8 cellular contexts compared by ENCODE assay signal in the genomic region with DNA sequence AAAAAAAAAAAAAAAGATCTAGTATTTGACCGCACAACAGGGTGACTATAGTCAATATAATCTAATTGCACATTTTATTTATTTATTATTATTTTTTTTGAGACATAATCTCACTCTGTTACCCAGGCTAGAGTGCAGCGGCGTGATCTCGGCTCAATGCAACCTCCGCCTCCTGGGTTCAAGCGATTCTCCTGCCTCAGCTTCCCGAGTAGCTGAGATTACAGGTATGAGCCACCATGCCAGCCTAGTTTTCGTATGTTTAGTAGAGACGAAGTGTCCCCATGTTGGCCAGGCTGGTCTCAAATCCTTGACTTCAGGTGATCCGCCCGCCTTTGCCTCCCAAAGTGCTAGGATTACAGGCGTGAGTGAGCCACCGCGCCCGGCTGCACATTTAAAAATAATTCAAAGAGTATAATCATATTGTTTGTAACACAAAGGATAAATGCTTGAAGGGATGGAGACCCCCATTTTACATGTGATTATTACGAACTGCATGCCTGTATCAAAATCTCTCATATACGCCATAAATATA. TPM values are rescaled to one million over a fixed set of nuclear protein-coding genes. Genes with fewer than 3 reads are reported as not detected.
DNase-seq lines count a peak whose midpoint lies in the region; ATAC-seq and TF ChIP-seq lines count a peak whose summit lies in the region.

No MANE protein-coding gene starts in this region.

- no peaks in the 10 kb centered on the region for H3K9me3 ChIP-seq in naive thymus-derived CD4-positive, alpha-beta T cell (ENCODE audit: control insufficient read depth in 2 of 3, low read length in 3 of 3)

- peaks cover 13 to 20% (median 19%) of the 10 kb centered on the region in 3 donors for H3K4me1 Mint-ChIP-seq in IgD-negative memory B cell
- peaks cover 13 to 32% (median 20%) of the 10 kb centered on the region in 7 donors for H3K4me1 Mint-ChIP-seq in naive thymus-derived CD4-positive, alpha-beta T cell

- H3K4me1 ChIP-seq in naive thymus-derived CD4-positive, alpha-beta T cell (ENCODE audit: control insufficient read depth in 2 of 2, insufficient read depth in 2 of 2, low read length in 2 of 2) = peaks cover 6 to 9% of the 10 kb centered on the region in 2 donors

- H3K4me3 ChIP-seq in AG10803 (ENCODE audit: low read length) = peak overlapping the region; percentile 98
- H3K4me3 ChIP-seq in choroid plexus epithelial cell (ENCODE audit: low read depth, low read length) = peak overlapping the region; percentile 96
- peak overlapping the region; percentile 98 for H3K4me3 ChIP-seq in naive thymus-derived CD4-positive, alpha-beta T cell (ENCODE audit: low read length)

- ATAC-seq in naive thymus-derived CD4-positive, alpha-beta T cell = no peak
- no peak for ATAC-seq in HG03378 (IDR thresholded peaks at IDR 0.05; ENCODE audit: unreplicated experiment)

- CTCF ChIA-PET in naive thymus-derived CD4-positive, alpha-beta T cell (lab: Charles Lee) = no interaction called here

- H3K27me3 Mint-ChIP-seq in IgD-negative memory B cell = no peaks in the 10 kb centered on the region
- H3K27me3 Mint-ChIP-seq in naive thymus-derived CD4-positive, alpha-beta T cell = peaks cover 0 to 3% (median 0%) of the 10 kb centered on the region in 5 donors

- peak overlapping the region; percentile 82 to 97 (median 94) for H3K4me3 Mint-ChIP-seq in IgD-negative memory B cell
- H3K4me3 Mint-ChIP-seq in naive thymus-derived CD4-positive, alpha-beta T cell = peak overlapping the region; percentile 84 to 96 (median 91)

- peak overlapping the region; percentile 79 for H3K27ac ChIP-seq in naive thymus-derived CD4-positive, alpha-beta T cell (ENCODE audit: low read depth, low read length)

- H3K27ac Mint-ChIP-seq in IgD-negative memory B cell = peak overlapping the region in 2 of 3 donors; percentile 12 to 94
- H3K27ac Mint-ChIP-seq in naive thymus-derived CD4-positive, alpha-beta T cell = peak overlapping the region in 7 of 9 donors; percentile 29 to 90 (median 54)

- DNase-seq in AG10803 (ENCODE audit: low read depth) (no peak), choroid plexus epithelial cell (ENCODE audit: low read depth) (no peak), AML-193 (lab: John Stamatoyannopoulos, UW) (no peak), NCI-H187 treated with DMSO at 0.1 percent for 48 hours (lab: John Stamatoyannopoulos, UW) (no peak), Kasumi-1 (lab: John Stamatoyannopoulos, UW) (no peak)
- no peak for DNase-seq in naive thymus-derived CD4-positive, alpha-beta T cell

- no peak for TF ChIP-seq CTCF in AG10803 (conservative IDR thresholded peaks at IDR 0.05; ENCODE audit: low read length)
- TF ChIP-seq CTCF in choroid plexus epithelial cell (conservative IDR thresholded peaks at IDR 0.05; ENCODE audit: low read depth, low read length) = no peak

- H3K36me3 Mint-ChIP-seq in IgD-negative memory B cell = peaks cover 2% of the 10 kb centered on the region
- peaks cover 0 to 15% (median 3%) of the 10 kb centered on the region in 5 donors for H3K36me3 Mint-ChIP-seq in naive thymus-derived CD4-positive, alpha-beta T cell

- peaks cover 0 to 26% (median 4%) of the 10 kb centered on the region in 3 experiments for H3K36me3 ChIP-seq in naive thymus-derived CD4-positive, alpha-beta T cell (ENCODE audit: control insufficient read depth in 2 of 3, insufficient read depth in 3 of 3, low read length in 3 of 3)

- intact Hi-C loops in naive thymus-derived CD4-positive, alpha-beta T cell (cut with micrococcal nuclease) = loop anchor here (5.0 to 10.0 kb wide), 3 partner anchors 71 to 458 kb away; a partner anchor contains a TSS

- POLR2A ChIA-PET in naive thymus-derived CD4-positive, alpha-beta T cell (lab: Charles Lee) = interaction anchor here (2.3 to 2.9 kb wide), 4 partner anchors 34 to 117 kb away, joined by 16 to 41 read pairs (median 20); a partner anchor contains a TSS

- no peaks in the 10 kb centered on the region for H3K9me3 Mint-ChIP-seq in IgD-negative memory B cell
- H3K9me3 Mint-ChIP-seq in naive thymus-derived CD4-positive, alpha-beta T cell = no peaks in the 10 kb centered on the region

- H3K27me3 ChIP-seq in naive thymus-derived CD4-positive, alpha-beta T cell (ENCODE audit: control insufficient read depth in 2 of 2, insufficient read depth in 2 of 2, low read length in 2 of 2) = no peaks in the 10 kb centered on the region

RNA-seq across cellular contexts. Expression of a gene that starts 0.8 kb away (rescaled TPM):
- polyA plus RNA-seq in IgD-negative memory B cell = 5.3 TPM
- 10 to 100 TPM; 17.6 to 32.7 (median 25.3) TPM for total RNA-seq in naive thymus-derived CD4-positive, alpha-beta T cell
- 1 to 10 TPM; 4.1 to 8.5 TPM for polyA plus RNA-seq in naive thymus-derived CD4-positive, alpha-beta T cell

RNA-seq across cellular contexts. Expression of a gene that starts 1.1 kb away (rescaled TPM):
- polyA plus RNA-seq in IgD-negative memory B cell = 0.35 TPM
- total RNA-seq in naive thymus-derived CD4-positive, alpha-beta T cell = under 1 TPM; 0.11 to 0.57 (median 0.27) TPM
- polyA plus RNA-seq in naive thymus-derived CD4-positive, alpha-beta T cell = under 1 TPM in 1 of 2 donors, not detected in 1; 0.31 TPM

RNA-seq across cellular contexts. Expression of a gene that starts 33.7 kb away (rescaled TPM):
- 17.8 TPM for polyA plus RNA-seq in IgD-negative memory B cell
- 10 to 100 TPM; 13.8 to 43.0 (median 24.7) TPM for total RNA-seq in naive thymus-derived CD4-positive, alpha-beta T cell
- polyA plus RNA-seq in naive thymus-derived CD4-positive, alpha-beta T cell = 10 to 100 TPM; 11.0 to 25.7 TPM

RNA-seq across cellular contexts. Expression of a gene that starts 39.9 kb away (rescaled TPM):
- 74.0 TPM for polyA plus RNA-seq in IgD-negative memory B cell
- 10 to 100 TPM; 42.8 to 65.4 (median 53.3) TPM for total RNA-seq in naive thymus-derived CD4-positive, alpha-beta T cell
- polyA plus RNA-seq in naive thymus-derived CD4-positive, alpha-beta T cell = 100 to 1,000 TPM; 104 to 133 TPM

RNA-seq across cellular contexts. Expression of a gene that starts 54.9 kb away (rescaled TPM):
- polyA plus RNA-seq in IgD-negative memory B cell = not detected
- not detected for total RNA-seq in naive thymus-derived CD4-positive, alpha-beta T cell
- not detected for polyA plus RNA-seq in naive thymus-derived CD4-positive, alpha-beta T cell
